Comparison of ENCODE assay signal across 8 cellular contexts in the genomic region with DNA sequence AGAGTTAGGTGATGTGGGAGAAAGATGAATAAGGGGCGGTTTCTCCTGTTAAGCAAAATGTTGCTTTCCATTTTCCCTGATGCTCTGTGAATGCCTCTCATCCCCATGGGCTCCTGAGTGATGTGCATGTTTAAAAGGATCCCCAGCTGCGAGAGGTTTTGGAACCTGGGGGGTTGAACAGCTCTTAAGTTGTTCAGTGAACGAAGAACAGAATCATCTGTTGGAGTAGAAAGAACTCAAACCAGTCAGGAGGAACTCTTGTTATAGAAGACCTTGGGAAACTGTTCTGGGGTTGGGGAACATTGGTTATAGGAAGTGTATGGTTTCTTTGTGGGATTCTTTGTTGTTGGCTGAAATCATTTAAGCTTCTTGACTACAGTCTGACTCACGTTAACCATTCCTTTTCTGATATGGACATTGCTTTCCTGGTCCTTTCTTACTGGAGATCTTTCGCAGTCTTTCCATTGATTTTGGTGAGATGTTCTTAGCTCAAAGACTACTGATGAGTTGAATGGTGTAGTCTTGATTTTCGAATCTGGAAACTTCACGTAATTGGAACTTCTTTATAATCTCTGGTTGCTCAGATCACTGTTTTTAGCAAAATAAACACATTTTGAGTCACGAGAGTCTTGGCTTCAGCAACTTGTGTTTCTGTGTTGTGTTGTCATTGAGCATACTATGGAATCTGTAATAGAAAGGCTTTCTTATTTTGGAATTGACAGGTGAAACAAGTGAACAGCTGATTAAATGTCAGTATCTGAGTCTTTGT. TPM values are rescaled to one million over a fixed set of nuclear protein-coding genes. Genes with fewer than 3 reads are reported as not detected.
A peak's percentile ranks its signal among the peaks of the same experiment; 100 is the strongest.
DNase-seq lines count a peak whose midpoint lies in the region; ATAC-seq, FAIRE-seq and TF ChIP-seq lines count a peak whose summit lies in the region.

No MANE protein-coding gene starts in this region.

- in situ Hi-C loops in GM12878 (cut with MboI): no loop called here

- peak overlapping the region; percentile 95 for H3K9ac ChIP-seq in GM12878 (ENCODE audit: control insufficient read depth, insufficient read depth, low read length)

- FAIRE-seq in GM12878 (lab: Jason Lieb, UNC): peak; percentile 35

- no peaks in the 10 kb centered on the region for H3K27me3 ChIP-seq in GM12878 (replicated peaks in 1 of 2; ENCODE audit: control insufficient read depth in 2 of 2, insufficient read depth in 2 of 2, low read length in 1 of 2)
- no peaks in the 10 kb centered on the region for H3K27me3 ChIP-seq in lung (ENCODE audit: control insufficient read depth, insufficient read depth)
- no peaks in the 10 kb centered on the region for H3K27me3 ChIP-seq in upper lobe of right lung

- H3K4me2 ChIP-seq in GM12878 (ENCODE audit: control insufficient read depth, insufficient read depth): peak overlapping the region; percentile 84

- H3K4me3 ChIP-seq in GM12878 (peak overlapping the region; percentile 79), lung (peak overlapping the region; percentile 56), upper lobe of right lung (peak overlapping the region; percentile 59)

- no peak for TF ChIP-seq CTCF in GM12878 (IDR thresholded peaks at IDR 0.05 in 2 of 3, conservative IDR thresholded peaks at IDR 0.05 in 1 of 3; ENCODE audit: control insufficient read depth in 2 of 3, extremely low read depth in 1 of 3, insufficient read depth in 1 of 3, low read depth in 3 of 3, low read length in 3 of 3)
- TF ChIP-seq CTCF in lung (IDR thresholded peaks at IDR 0.05; ENCODE audit: control extremely low read depth, extremely low read depth): no peak
- no peak for TF ChIP-seq CTCF in upper lobe of right lung (IDR thresholded peaks at IDR 0.05)

- H3K4me1 ChIP-seq in GM12878 (ENCODE audit: control insufficient read depth, insufficient read depth, low read length): peaks cover 22% of the 10 kb centered on the region
- peaks cover 5 to 8% of the 10 kb centered on the region in 2 donors for H3K4me1 ChIP-seq in lung (ENCODE audit: control insufficient read depth in 2 of 2, insufficient read depth in 2 of 2, low read length in 2 of 2)
- H3K4me1 ChIP-seq in upper lobe of right lung: peaks cover 29% of the 10 kb centered on the region

- peak; percentile 45 for DNase-seq in EH (ENCODE audit: low read depth)
- peak; percentile 77 for DNase-seq in MV-4-11 (lab: John Stamatoyannopoulos, UW)
- no peak for DNase-seq in GM12878 (ENCODE audit: low read depth, low spot score)
- no peak for DNase-seq in lung (ENCODE audit: low spot score)
- DNase-seq in upper lobe of right lung: no peak
- no peak for DNase-seq in NCI-H187 treated with DMSO at 0.1 percent for 48 hours (lab: John Stamatoyannopoulos, UW)
- DNase-seq in islet precursor cell: no peak

- RAD21 ChIA-PET in GM12878 (lab: Charles Lee; ENCODE audit: unreplicated experiment): interaction anchor here (0.9 to 3.3 kb wide), 10 partner anchors 9 to 211 kb away, joined by 3 to 24 read pairs (median 6); partner anchors contain the start of genes GALK1 and WBP2

- SMC1A ChIA-PET in GM12878 (lab: Charles Lee; ENCODE audit: uncharacterized antibody, unreplicated experiment): interaction anchor here (0.7 to 3.1 kb wide), 16 partner anchors 9 to 144 kb away, joined by 3 to 15 read pairs (median 4); partner anchors contain the start of genes GALK1, UNC13D and WBP2

- ATAC-seq in GM12878 (no peak), lung (ENCODE audit: insufficient read depth, low FRiP score) (no peak), upper lobe of right lung (no peak), HG02571 (IDR thresholded peaks at IDR 0.05; ENCODE audit: unreplicated experiment) (no peak)

- H4K20me1 ChIP-seq in GM12878 (ENCODE audit: control insufficient read depth, insufficient read depth): no peaks in the 10 kb centered on the region

- H3K36me3 ChIP-seq in GM12878 (ENCODE audit: control insufficient read depth in 2 of 2, insufficient read depth in 2 of 2, low read length in 1 of 2) (no peaks in the 10 kb centered on the region), lung (ENCODE audit: control insufficient read depth in 2 of 2, insufficient read depth in 2 of 2, low read length in 2 of 2) (no peaks in the 10 kb centered on the region), upper lobe of right lung (no peaks in the 10 kb centered on the region)

- 13% methylated on average over 8 of the region's 8 CpGs for WGBS in GM12878 (ENCODE audit: insufficient coverage, insufficient replicate concordance, low lambda C conversion rate, missing lambda C conversion rate)
- WGBS in lung, 2 donors: 46 to 47% methylated on average over 8 of the region's 8 CpGs

- H3K27ac ChIP-seq in GM12878 (ENCODE audit: control insufficient read depth, insufficient read depth): peak overlapping the region; percentile 97
- peak overlapping the region; percentile 91 to 93 for H3K27ac ChIP-seq in lung (ENCODE audit: low read depth in 1 of 2, low read length in 1 of 2)
- H3K27ac ChIP-seq in upper lobe of right lung: peak overlapping the region; percentile 96

- H3K79me2 ChIP-seq in GM12878 (ENCODE audit: control insufficient read depth, insufficient read depth, low read length): peaks cover 43% of the 10 kb centered on the region

- TF ChIP-seq POLR2A in GM12878 (IDR thresholded peaks at IDR 0.05; ENCODE audit: low read depth, low read length): no peak

- intact Hi-C loops in GM12878 (cut with micrococcal nuclease; ENCODE audit: unreplicated experiment) (loop anchor here (10.0 kb wide), 1 partner anchor 479 kb away; the partner anchor contains the start of gene UBALD2), upper lobe of right lung (cut with DNase I) (no loop called here)

- no TSS peak for BruUV-seq in GM12878 (replicated peaks; lab: Mats Ljungman, UMichigan)

- POLR2A ChIA-PET in GM12878 (lab: Charles Lee): interaction anchor here (0.5 to 5.4 kb wide), 14 partner anchors 9 to 1010 kb away, joined by 3 to 39 read pairs (median 11); partner anchors contain the start of genes GALK1, NAT9, UNC13D and WBP2

- no peak for TF ChIP-seq RAD21 in GM12878 (IDR thresholded peaks at IDR 0.05; ENCODE audit: insufficient read depth, low read depth, low read length)

- H3K9me3 ChIP-seq in GM12878 (replicated peaks; ENCODE audit: control insufficient read depth, insufficient read depth, low read length): no peaks in the 10 kb centered on the region
- no peaks in the 10 kb centered on the region for H3K9me3 ChIP-seq in lung (ENCODE audit: control insufficient read depth in 2 of 2, insufficient read depth in 1 of 2, low read length in 1 of 2)
- H3K9me3 ChIP-seq in upper lobe of right lung: no peaks in the 10 kb centered on the region

- H2AFZ ChIP-seq in GM12878 (ENCODE audit: control insufficient read depth, low read depth, low read length): peak overlapping the region; percentile 2; the same call in 1 of the 2 replicates

- TF ChIP-seq EP300 in GM12878 (IDR thresholded peaks at IDR 0.05; ENCODE audit: borderline replicate concordance in 1 of 2, control insufficient read depth in 1 of 2, low read depth in 2 of 2, low read length in 2 of 2): no peak

- CTCF ChIA-PET in GM12878 (lab: Yijun Ruan, JAX): interaction anchor here (0.7 to 3.3 kb wide), 14 partner anchors 10 to 229 kb away, joined by 3 to 21 read pairs (median 8); partner anchors contain the start of genes GALK1 and UNC13D

RNA-seq across cellular contexts. Expression of gene UNK, which starts 1.3 kb away (rescaled TPM):
- total RNA-seq in GM12878 (2013; cell fraction: nucleolus; rRNA removed): 197 and 212 TPM in 2 replicates
- total RNA-seq in GM12878 (2014; rRNA removed) (26.7 and 32.6 TPM in 2 replicates), GM12878 (2014; rRNA removed; fragmentation: Illumina TruSeq; extraction: Trizol) (23.8 and 25.9 TPM in 2 replicates), GM12878 (2021) (32.2 and 34.5 TPM in 2 replicates), lung (10 to 100 TPM; 32.8 to 72.4 TPM), upper lobe of right lung (27.1 TPM)
- 6.2 TPM for polyA plus RNA-seq in GM12878 (2011; ENCODE audit: low read depth)
- polyA plus RNA-seq in GM12878 (2011; rRNA removed) (30.8 and 33.2 TPM in 2 replicates), GM12878 (2014; fragmentation: Illumina TruSeq; extraction: Trizol) (25.2 and 26.9 TPM in 2 replicates), GM12878 (2014; fragmentation: Nextera tagmentation; extraction: Ambion mirVana) (10 to 100 TPM in 1 of 2 experiments, 1 to 10 TPM in 1; 8.9 to 11.9 TPM), GM12878 (2014; rRNA removed) (29.7 and 31.1 TPM in 2 replicates), GM12878 (2016; fragmentation: Nextera tagmentation; extraction: Ambion mirVana) (10 to 100 TPM; 27.6 to 27.8 TPM), lung (10 to 100 TPM; 15.5 to 18.7 TPM)
- polyA plus RNA-seq in GM12878 (2011; cell fraction: cytosol; rRNA removed): 17.2 and 20.1 TPM in 2 replicates
- polyA plus RNA-seq in GM12878 (2011; cell fraction: nucleus; rRNA removed): 36.8 and 48.3 TPM in 2 replicates
- polyA plus RNA-seq in GM12878 (2012): 18.8 and 20.3 TPM in 2 replicates
- 48.5 and 52.4 TPM in 2 replicates for polyA minus RNA-seq in GM12878 (2011; rRNA and poly(A)+ RNA removed)
- polyA minus RNA-seq in GM12878 (2011; cell fraction: cytosol; rRNA and poly(A)+ RNA removed): 11.5 and 12.8 TPM in 2 replicates
- 41.1 and 51.5 TPM in 2 replicates for polyA minus RNA-seq in GM12878 (2011; cell fraction: nucleus; rRNA and poly(A)+ RNA removed)

RNA-seq across cellular contexts. Expression of gene GALK1, which starts 21.0 kb away (rescaled TPM):
- total RNA-seq in GM12878 (2013; cell fraction: nucleolus; rRNA removed): 12.0 and 15.1 TPM in 2 replicates
- 32.6 and 43.2 TPM in 2 replicates for total RNA-seq in GM12878 (2014; rRNA removed)
- total RNA-seq in GM12878 (2014; rRNA removed; fragmentation: Illumina TruSeq; extraction: Trizol): 8.7 and 9.2 TPM in 2 replicates
- total RNA-seq in GM12878 (2021): 38.5 and 41.1 TPM in 2 replicates
- polyA plus RNA-seq in GM12878 (2011; ENCODE audit: low read depth): 8.1 TPM
- 4.0 and 8.4 TPM in 2 replicates for polyA plus RNA-seq in GM12878 (2011; rRNA removed)
- 15.1 and 25.3 TPM in 2 replicates for polyA plus RNA-seq in GM12878 (2011; cell fraction: cytosol; rRNA removed)
- polyA plus RNA-seq in GM12878 (2011; cell fraction: nucleus; rRNA removed): 30.2 and 35.7 TPM in 2 replicates
- 18.6 and 22.4 TPM in 2 replicates for polyA plus RNA-seq in GM12878 (2012)
- polyA plus RNA-seq in GM12878 (2014; fragmentation: Illumina TruSeq; extraction: Trizol): 0.25 and 3.6 TPM in 2 replicates
- 1 to 10 TPM in 1 of 2 experiments, under 1 TPM in 1; 0.21 to 5.9 TPM for polyA plus RNA-seq in GM12878 (2014; fragmentation: Nextera tagmentation; extraction: Ambion mirVana)
- polyA plus RNA-seq in GM12878 (2014; rRNA removed): 34.2 and 40.8 TPM in 2 replicates
- polyA plus RNA-seq in GM12878 (2016; fragmentation: Nextera tagmentation; extraction: Ambion mirVana): 10 to 100 TPM; 38.1 to 43.8 TPM
- 5.0 and 16.4 TPM in 2 replicates for polyA minus RNA-seq in GM12878 (2011; rRNA and poly(A)+ RNA removed)
- polyA minus RNA-seq in GM12878 (2011; cell fraction: cytosol; rRNA and poly(A)+ RNA removed): 9.8 and 15.2 TPM in 2 replicates
- polyA minus RNA-seq in GM12878 (2011; cell fraction: nucleus; rRNA and poly(A)+ RNA removed): 9.7 TPM in 2 replicates
- total RNA-seq in lung: 10 to 100 TPM; 23.0 to 52.9 TPM
- 10 to 100 TPM; 35.2 to 70.5 TPM for polyA plus RNA-seq in lung
- 31.6 TPM for total RNA-seq in upper lobe of right lung

RNA-seq across cellular contexts. Expression of gene UNC13D, which starts 58.2 kb away (rescaled TPM):
- total RNA-seq in GM12878 (2013; cell fraction: nucleolus; rRNA removed): 128 and 142 TPM in 2 replicates
- total RNA-seq in GM12878 (2014; rRNA removed): 37.9 and 45.2 TPM in 2 replicates
- 10.0 and 10.3 TPM in 2 replicates for total RNA-seq in GM12878 (2014; rRNA removed; fragmentation: Illumina TruSeq; extraction: Trizol)
- 58.6 and 63.9 TPM in 2 replicates for total RNA-seq in GM12878 (2021)
- 46.6 TPM for polyA plus RNA-seq in GM12878 (2011; ENCODE audit: low read depth)
- 9.2 and 15.5 TPM in 2 replicates for polyA plus RNA-seq in GM12878 (2011; rRNA removed)
- polyA plus RNA-seq in GM12878 (2011; cell fraction: cytosol; rRNA removed): 11.1 and 15.5 TPM in 2 replicates
- 157 and 179 TPM in 2 replicates for polyA plus RNA-seq in GM12878 (2011; cell fraction: nucleus; rRNA removed)
- 42.6 and 46.6 TPM in 2 replicates for polyA plus RNA-seq in GM12878 (2012)
- 4.0 and 14.4 TPM in 2 replicates for polyA plus RNA-seq in GM12878 (2014; fragmentation: Illumina TruSeq; extraction: Trizol)
- polyA plus RNA-seq in GM12878 (2014; fragmentation: Nextera tagmentation; extraction: Ambion mirVana): 1 to 10 TPM in 1 of 2 experiments, under 1 TPM in 1; 0.32 to 1.6 TPM
- 37.1 and 46.0 TPM in 2 replicates for polyA plus RNA-seq in GM12878 (2014; rRNA removed)
- 10 to 100 TPM; 34.9 to 37.4 TPM for polyA plus RNA-seq in GM12878 (2016; fragmentation: Nextera tagmentation; extraction: Ambion mirVana)
- 12.5 and 23.1 TPM in 2 replicates for polyA minus RNA-seq in GM12878 (2011; rRNA and poly(A)+ RNA removed)
- polyA minus RNA-seq in GM12878 (2011; cell fraction: cytosol; rRNA and poly(A)+ RNA removed): 9.7 and 12.6 TPM in 2 replicates
- 47.1 and 66.4 TPM in 2 replicates for polyA minus RNA-seq in GM12878 (2011; cell fraction: nucleus; rRNA and poly(A)+ RNA removed)
- 100 to 1,000 TPM in 1 of 2 donors, 10 to 100 TPM in 1; 56.6 to 110 TPM for total RNA-seq in lung
- 10 to 100 TPM; 61.2 to 85.2 TPM for polyA plus RNA-seq in lung
- 145 TPM for total RNA-seq in upper lobe of right lung

Comparison
In these comparisons a context has a peak if more than half of its experiments do, and no peak if none do; other contexts are left out.
1. DNase-seq: peak in EH (single experiment) and MV-4-11 (single experiment); none in GM12878 (single experiment), lung (single experiment), upper lobe of right lung (single experiment), NCI-H187 treated with DMSO at 0.1 percent for 48 hours (single experiment) and islet precursor cell (single experiment).
2. Peak in every context shown above with its lines, with median percentiles within 50 percentile points of each other: H3K27ac ChIP-seq and H3K4me3 ChIP-seq.